In genomic region chr12:8145754-8146415, GRCh38 we compare ENCODE assay signal across 10 cellular contexts. TPM values are rescaled to one million over a fixed set of nuclear protein-coding genes. Genes with fewer than 3 reads are reported as not detected.
A peak's percentile ranks its signal among the peaks of the same experiment; 100 is the strongest.
DNase-seq lines count a peak whose midpoint lies in the region; ATAC-seq and TF ChIP-seq lines count a peak whose summit lies in the region.
"Had no signal": no experiment of that assay in that cellular context is flagged by ENCODE, and none has a peak within 500 bp of the region (broad histone marks: within the 10 kb centered on the region; RNA-seq: fewer than 3 reads in every experiment).

No MANE protein-coding gene starts in this region.

- peak overlapping the region; percentile 17 to 54 (median 42) for H3K4me3 ChIP-seq in subcutaneous abdominal adipose tissue (ENCODE audit: low read depth in 1 of 5, low read length in 5 of 5)

- H3K27me3 Mint-ChIP-seq in stimulated activated naive B cell treated with anti-CD40 and anti-IgM and Interleukin-4, amounts not matched to agents 10 μg/mL and 1 μg/mL and 100 μg/mL, for 72 hours = peaks cover 13 to 31% of the 10 kb centered on the region in 2 donors
- H3K27me3 Mint-ChIP-seq: memory B cell had no signal

- H3K4me1 ChIP-seq in subcutaneous abdominal adipose tissue (ENCODE audit: control insufficient read depth in 5 of 5, insufficient read depth in 5 of 5, low read length in 5 of 5) = peaks cover 5 to 15% (median 12%) of the 10 kb centered on the region in 5 donors

- peaks cover 0 to 3% (median 0%) of the 10 kb centered on the region in 5 donors for H3K36me3 ChIP-seq in subcutaneous abdominal adipose tissue (ENCODE audit: control insufficient read depth in 5 of 5, insufficient read depth in 5 of 5, low read length in 5 of 5)

- H3K9me3 ChIP-seq in subcutaneous abdominal adipose tissue (ENCODE audit: control insufficient read depth in 5 of 5, low read length in 5 of 5) = peaks cover 0 to 6% (median 0%) of the 10 kb centered on the region in 5 donors

- H3K4me1 Mint-ChIP-seq in stimulated activated naive B cell treated with anti-CD40 and anti-IgM and Interleukin-4, amounts not matched to agents 10 μg/mL and 1 μg/mL and 100 μg/mL, for 72 hours = no peaks in the 10 kb centered on the region
- H3K4me1 Mint-ChIP-seq: activated CD4-positive, alpha-beta memory T cell treated with anti-CD3 and anti-CD28 coated beads, Interleukin-2, amount 10 ng/mL, durations not matched to agents 7 days and 5 days; memory B cell had no signal

- peaks cover 15 to 17% of the 10 kb centered on the region in 2 donors for H3K36me3 Mint-ChIP-seq in stimulated activated naive B cell treated with anti-CD40 and anti-IgM and Interleukin-4, amounts not matched to agents 10 μg/mL and 1 μg/mL and 100 μg/mL, for 72 hours

- peak overlapping the region; percentile 39 for H3K27ac ChIP-seq in caudate nucleus (ENCODE audit: low read depth, low read length)
- no peak overlapping the region for H3K27ac ChIP-seq in subcutaneous abdominal adipose tissue (ENCODE audit: low read depth, low read length)

- H3K4me3 Mint-ChIP-seq in stimulated activated naive B cell treated with anti-CD40 and anti-IgM and Interleukin-4, amounts not matched to agents 10 μg/mL and 1 μg/mL and 100 μg/mL, for 72 hours = no peak overlapping the region
- H3K4me3 Mint-ChIP-seq: activated CD4-positive, alpha-beta memory T cell treated with anti-CD3 and anti-CD28 coated beads, Interleukin-2, amount 10 ng/mL, durations not matched to agents 7 days and 5 days; memory B cell had no signal

- peak overlapping the region in 1 of 5 donors; percentile 21 for H3K9ac ChIP-seq in subcutaneous abdominal adipose tissue (ENCODE audit: low read length in 5 of 5)

- no peaks in the 10 kb centered on the region for H3K27me3 ChIP-seq in subcutaneous abdominal adipose tissue (ENCODE audit: control insufficient read depth in 5 of 5, insufficient read depth in 4 of 5, low read length in 5 of 5)

- DNase-seq in LHCN-M2 (ENCODE audit: low read depth) (peak; percentile 93), caudate nucleus (lab: John Stamatoyannopoulos, UW) (peak in 56 of 61 donors; percentile 7 to 81 (median 53)), iris pigment epithelial cell (ENCODE audit: low read depth) (peak; percentile 70), T-helper 9 cell (no peak), GM10266 (ENCODE audit: extremely low spot score) (no peak)
- DNase-seq in stimulated activated CD4-positive, alpha-beta T cell treated with anti-CD3 and anti-CD28 coated beads, Interleukin-15, amount 100 ng/mL, for 24 hours = no peak
- DNase-seq in stimulated activated naive B cell treated with anti-CD40 and anti-IgM and Interleukin-4, amounts not matched to agents 10 μg/mL and 1 μg/mL and 100 μg/mL, for 72 hours = no peak
- DNase-seq: activated CD4-positive, alpha-beta memory T cell treated with anti-CD3 and anti-CD28 coated beads, Interleukin-2, amount 10 ng/mL, durations not matched to agents 7 days and 5 days had no signal

- TF ChIP-seq CTCF in GM10266 (IDR thresholded peaks at IDR 0.05; ENCODE audit: control insufficient read depth, insufficient read depth, low read depth, missing control alignments) = no peak

- no peak overlapping the region for H3K27ac Mint-ChIP-seq in stimulated activated naive B cell treated with anti-CD40 and anti-IgM and Interleukin-4, amounts not matched to agents 10 μg/mL and 1 μg/mL and 100 μg/mL, for 72 hours
- H3K27ac Mint-ChIP-seq: activated CD4-positive, alpha-beta memory T cell treated with anti-CD3 and anti-CD28 coated beads, Interleukin-2, amount 10 ng/mL, durations not matched to agents 7 days and 5 days; memory B cell had no signal

- H3K9me3 Mint-ChIP-seq in stimulated activated naive B cell treated with anti-CD40 and anti-IgM and Interleukin-4, amounts not matched to agents 10 μg/mL and 1 μg/mL and 100 μg/mL, for 72 hours = peaks cover 8 to 13% of the 10 kb centered on the region in 2 donors
- H3K9me3 Mint-ChIP-seq: activated CD4-positive, alpha-beta memory T cell treated with anti-CD3 and anti-CD28 coated beads, Interleukin-2, amount 10 ng/mL, durations not matched to agents 7 days and 5 days had no signal

- ATAC-seq in stimulated activated naive B cell treated with anti-CD40 and anti-IgM and Interleukin-4, amounts not matched to agents 10 μg/mL and 1 μg/mL and 100 μg/mL, for 72 hours (replicated peaks) = no peak

RNA-seq across cellular contexts. Expression of gene ZNF705A, which starts 10.9 kb away (rescaled TPM):
- total RNA-seq in LHCN-M2 (2014; rRNA removed) = not detected in 2 replicates
- polyA plus RNA-seq in LHCN-M2 (2012) = not detected
- total RNA-seq: activated CD4-positive, alpha-beta memory T cell treated with anti-CD3 and anti-CD28 coated beads, Interleukin-2, amount 10 ng/mL, durations not matched to agents 7 days and 5 days had no signal

RNA-seq across cellular contexts. Expression of gene CLEC4A, which starts 22.5 kb away (rescaled TPM):
- total RNA-seq in LHCN-M2 (2014; rRNA removed) = 0.77 TPM in 1 of 2 replicates, not detected in the other
- 0.22 TPM for polyA plus RNA-seq in LHCN-M2 (2012)

Comparison
In these comparisons a context has a peak if more than half of its experiments do, and no peak if none do; other contexts are left out.
1. DNase-seq: peak in LHCN-M2 (single experiment), caudate nucleus (56 of 61) and iris pigment epithelial cell (single experiment); none in stimulated activated CD4-positive, alpha-beta T cell treated with anti-CD3 and anti-CD28 coated beads, Interleukin-15, amount 100 ng/mL, for 24 hours (single experiment), stimulated activated naive B cell treated with anti-CD40 and anti-IgM and Interleukin-4, amounts not matched to agents 10 μg/mL and 1 μg/mL and 100 μg/mL, for 72 hours (single experiment), T-helper 9 cell (single experiment) and GM10266 (single experiment).